ENCODE assay signal across 11 cellular contexts in genomic region chr17:15920758-15921239, GRCh38. TPM values are rescaled to one million over a fixed set of nuclear protein-coding genes. Genes with fewer than 3 reads are reported as not detected.
DNase-seq lines count a peak whose midpoint lies in the region; ATAC-seq and TF ChIP-seq lines count a peak whose summit lies in the region.
"Had no signal": no experiment of that assay in that cellular context is flagged by ENCODE, and none has a peak within 500 bp of the region (broad histone marks: within the 10 kb centered on the region; RNA-seq: fewer than 3 reads in every experiment).

No MANE protein-coding gene starts in this region.

- no peaks in the 10 kb centered on the region for H3K27me3 Mint-ChIP-seq in Caco-2 (ENCODE audit: insufficient read depth, unreplicated experiment)

- ATAC-seq in GM19328 (IDR thresholded peaks at IDR 0.05; ENCODE audit: unreplicated experiment): no peak
- ATAC-seq: natural killer cell treated with Interleukin-12 subunit alpha and Interleukin-12 subunit beta and Interleukin-15 and Interleukin-18, amount 100 ng/mL, for 72 hours had no signal

- H3K4me2 ChIP-seq in mesenchymal stem cell (ENCODE audit: low read length, poor library complexity, severe bottlenecking): no peak overlapping the region

- no peak overlapping the region for H3K14ac ChIP-seq in mesenchymal stem cell (ENCODE audit: low read length in 2 of 2)

- H3K27ac Mint-ChIP-seq in Caco-2 (ENCODE audit: unreplicated experiment): no peak overlapping the region
- H3K27ac Mint-ChIP-seq: natural killer cell treated with Interleukin-12 subunit alpha and Interleukin-12 subunit beta and Interleukin-15 and Interleukin-18, amount 100 ng/mL, for 72 hours had no signal

- no peak overlapping the region for H2AFZ ChIP-seq in mesenchymal stem cell (ENCODE audit: low read depth, low read length)

- no peak overlapping the region for H2BK12ac ChIP-seq in mesenchymal stem cell (ENCODE audit: low read length in 2 of 2)

- H4K91ac ChIP-seq in mesenchymal stem cell (ENCODE audit: low read length): no peak overlapping the region

- no peaks in the 10 kb centered on the region for H3K79me1 ChIP-seq in mesenchymal stem cell (replicated peaks; ENCODE audit: low read length, poor library complexity, severe bottlenecking)

- H2BK120ac ChIP-seq in mesenchymal stem cell (ENCODE audit: low read depth, low read length): no peak overlapping the region

- H3K9me3 Mint-ChIP-seq in Caco-2 (ENCODE audit: unreplicated experiment): no peaks in the 10 kb centered on the region
- H3K9me3 Mint-ChIP-seq: natural killer cell treated with Interleukin-12 subunit alpha and Interleukin-12 subunit beta and Interleukin-15 and Interleukin-18, amount 100 ng/mL, for 72 hours had no signal

- no peak overlapping the region for H2BK15ac ChIP-seq in mesenchymal stem cell (ENCODE audit: low read depth, poor library complexity, severe bottlenecking)

- no peak overlapping the region for H3K9ac ChIP-seq in mesenchymal stem cell (ENCODE audit: low read length)

- in situ Hi-C loops in KBM-7 (cut with MboI; ENCODE audit: low pct_unique_long_range_greater_than_20kb, low sequenced_read_pairs) (no loop called here), astrocyte of the cerebellum (cut with HindIII; ENCODE audit: low sequenced_read_pairs) (no loop called here)

- H2BK5ac ChIP-seq in mesenchymal stem cell (ENCODE audit: low read depth, low read length, poor library complexity, severe bottlenecking): no peak overlapping the region

- TF ChIP-seq CTCF in Caco-2 (IDR thresholded peaks at IDR 0.05; ENCODE audit: insufficient read depth in 1 of 2, low read depth in 1 of 2, low read length in 1 of 2, severe bottlenecking in 1 of 2, unreplicated experiment in 1 of 2) (no peak), astrocyte of the cerebellum (IDR thresholded peaks at IDR 0.05; ENCODE audit: low read depth, low read length, missing control alignments) (no peak), testis (IDR thresholded peaks at IDR 0.05) (no peak)

- no peak overlapping the region for H3K4me3 Mint-ChIP-seq in Caco-2 (ENCODE audit: unreplicated experiment)
- H3K4me3 Mint-ChIP-seq: natural killer cell treated with Interleukin-12 subunit alpha and Interleukin-12 subunit beta and Interleukin-15 and Interleukin-18, amount 100 ng/mL, for 72 hours had no signal

- H2AK5ac ChIP-seq in mesenchymal stem cell (ENCODE audit: low read length, severe bottlenecking): no peak overlapping the region

- peak overlapping the region; percentile 65 for H3K27ac ChIP-seq in mesenchymal stem cell (ENCODE audit: low read length, poor library complexity, severe bottlenecking)
- H3K27ac ChIP-seq in testis: no peak overlapping the region

- H3K36me3 Mint-ChIP-seq in Caco-2 (ENCODE audit: insufficient read depth, unreplicated experiment): no peaks in the 10 kb centered on the region
- H3K36me3 Mint-ChIP-seq: natural killer cell treated with Interleukin-12 subunit alpha and Interleukin-12 subunit beta and Interleukin-15 and Interleukin-18, amount 100 ng/mL, for 72 hours had no signal

- peak overlapping the region in 1 of 2 experiments; percentile 67 for H3K18ac ChIP-seq in mesenchymal stem cell (ENCODE audit: low read depth in 1 of 2, low read length in 2 of 2)

- no peaks in the 10 kb centered on the region for H3K4me1 ChIP-seq in Caco-2
- peaks cover 6% of the 10 kb centered on the region for H3K4me1 ChIP-seq in mesenchymal stem cell (ENCODE audit: control insufficient read depth, insufficient read depth, low read depth, low read length)
- no peaks in the 10 kb centered on the region for H3K4me1 ChIP-seq in testis

- no peak overlapping the region for H3K23ac ChIP-seq in mesenchymal stem cell (ENCODE audit: low read length in 2 of 2)

- TF ChIP-seq POLR2A in testis (IDR thresholded peaks at IDR 0.05): no peak

- CTCF ChIA-PET in Caco-2 (lab: Charles Lee): no interaction called here

- WGBS in mesenchymal stem cell: 16% methylated on average over 9 of the region's 9 CpGs
- WGBS in testis, 2 donors: 88 to 95% methylated on average over 9 of the region's 9 CpGs

- H3K36me3 ChIP-seq in Caco-2 (ENCODE audit: control insufficient read depth, insufficient read depth, low read length) (no peaks in the 10 kb centered on the region), mesenchymal stem cell (ENCODE audit: control insufficient read depth in 1 of 2, insufficient read depth in 2 of 2, low read depth in 1 of 2, low read length in 2 of 2) (no peaks in the 10 kb centered on the region), testis (ENCODE audit: low read depth, missing control alignments) (no peaks in the 10 kb centered on the region), H7 (replicated peaks; ENCODE audit: control insufficient read depth, insufficient read depth, low read length) (no peaks in the 10 kb centered on the region)

- no TSS peak for BruUV-seq in Caco-2 (replicated peaks; lab: Mats Ljungman, UMichigan)

- H4K8ac ChIP-seq in mesenchymal stem cell (ENCODE audit: low read length): no peak overlapping the region

- POLR2A ChIA-PET in Caco-2 (lab: Charles Lee): interaction anchor here (0.7 kb wide), 1 partner anchor 22 kb away, joined by 5 read pairs; no protein-coding TSS in a partner anchor

- H3K4me1 Mint-ChIP-seq in Caco-2 (ENCODE audit: low read depth, unreplicated experiment): no peaks in the 10 kb centered on the region

- no peak overlapping the region for H3K4me3 ChIP-seq in Caco-2 (ENCODE audit: low read depth, low read length)
- no peak overlapping the region for H3K4me3 ChIP-seq in astrocyte of the cerebellum (ENCODE audit: low read depth, low read length)
- H3K4me3 ChIP-seq in mesenchymal stem cell (ENCODE audit: insufficient read depth in 1 of 2, low read depth in 1 of 2, low read length in 2 of 2): no peak overlapping the region
- H3K4me3 ChIP-seq in testis: no peak overlapping the region
- no peak overlapping the region for H3K4me3 ChIP-seq in H7 (ENCODE audit: insufficient read depth, low read depth, low read length)

- H3K27me3 ChIP-seq in Caco-2 (replicated peaks; ENCODE audit: control insufficient read depth, insufficient read depth, low read length): no peaks in the 10 kb centered on the region
- H3K27me3 ChIP-seq in mesenchymal stem cell (ENCODE audit: control insufficient read depth in 1 of 2, insufficient read depth in 1 of 2, low read length in 2 of 2): peaks cover 0 to 9% of the 10 kb centered on the region in 2 experiments
- H3K27me3 ChIP-seq in testis: no peaks in the 10 kb centered on the region
- H3K27me3 ChIP-seq in H7 (ENCODE audit: control insufficient read depth, insufficient read depth, low read length): no peaks in the 10 kb centered on the region; the same call in 1 of the 2 replicates

- no peaks in the 10 kb centered on the region for H3K9me3 ChIP-seq in Caco-2
- no peaks in the 10 kb centered on the region for H3K9me3 ChIP-seq in mesenchymal stem cell (ENCODE audit: control insufficient read depth, low read length)
- H3K9me3 ChIP-seq in testis: no peaks in the 10 kb centered on the region

- peak; percentile 5 to 38 for DNase-seq in Caco-2
- DNase-seq in KBM-7: peak; percentile 42
- peak; percentile 91 for DNase-seq in astrocyte of the cerebellum (ENCODE audit: low read depth)
- peak; percentile 98 for DNase-seq in mesenchymal stem cell
- DNase-seq in testis: no peak
- no peak for DNase-seq in H7
- DNase-seq in activated T-cell treated with anti-CD3 and anti-CD28 coated beads, Interleukin-2, amount 50 U/mL, for 1 hour: no peak
- DNase-seq: activated gamma-delta T cell treated with Interleukin-2 at 50 U/mL for 16 hours, T-helper 2 cell had no signal

- no peak overlapping the region for H3K4ac ChIP-seq in mesenchymal stem cell (ENCODE audit: low read depth in 1 of 2, low read length in 2 of 2)

- intact Hi-C loops in Caco-2 (cut with micrococcal nuclease; ENCODE audit: unreplicated experiment): no loop called here
- intact Hi-C loops in testis (cut with DNase I; ENCODE audit: low total_unique reads): no loop called here

RNA-seq across cellular contexts. Expression of gene ADORA2B, which starts 24.1 kb away (rescaled TPM):
- total RNA-seq in Caco-2 (2022): 1.5 and 2.5 TPM in 2 replicates
- polyA plus RNA-seq in mesenchymal stem cell (2013, experiment 1 of 2): 23.8 TPM
- 25.7 TPM for polyA plus RNA-seq in mesenchymal stem cell (2013, experiment 2 of 2)
- total RNA-seq in testis: 1 to 10 TPM; 2.3 to 2.5 TPM
- polyA plus RNA-seq in testis (ENCODE audit: insufficient read depth, low read depth, low replicate concordance): 1.6 TPM
- 3.9 and 4.6 TPM in 2 replicates for total RNA-seq in H7 (2014; rRNA removed; shearing (Covaris generic))

Comparison
In these comparisons a context has a peak if more than half of its experiments do, and no peak if none do; other contexts are left out.
1. DNase-seq: peak in Caco-2 (2 of 2), KBM-7 (single experiment), astrocyte of the cerebellum (single experiment) and mesenchymal stem cell (single experiment); none in testis (single experiment), H7 (single experiment) and activated T-cell treated with anti-CD3 and anti-CD28 coated beads, Interleukin-2, amount 50 U/mL, for 1 hour (single experiment).